Comparison of ENCODE assay signal across 9 cellular contexts in genomic region chr13:77565635-77566034, GRCh38.
A peak's percentile ranks its signal among the peaks of the same experiment; 100 is the strongest.
DNase-seq lines count a peak whose midpoint lies in the region; ATAC-seq and FAIRE-seq lines count a peak whose summit lies in the region.
"Had no signal": no experiment of that assay in that cellular context is flagged by ENCODE, and none has a peak within 500 bp of the region (broad histone marks: within the 10 kb centered on the region; RNA-seq: fewer than 3 reads in every experiment).

No MANE protein-coding gene starts in this region.

- FAIRE-seq in TTC549 (lab: Jason Lieb, UNC) = peak; percentile 76

- DNase-seq in EL (peak; percentile 26), LoVo (ENCODE audit: low spot score) (peak; percentile 26), iPS-NIHi11 (ENCODE audit: low spot score) (peak; percentile 29)
- no peak for DNase-seq in central memory CD4-positive, alpha-beta T cell
- DNase-seq in activated T-cell treated with anti-CD3 and anti-CD28 coated beads, Interleukin-2, amount 50 U/mL, for 48 hours = no peak
- no peak for DNase-seq in stimulated activated CD4-positive, alpha-beta T cell treated with anti-CD3 and anti-CD28 coated beads, Interleukin-4, amount 100 ng/mL, for 1 hour

- ATAC-seq in GM21515 (IDR thresholded peaks at IDR 0.05; ENCODE audit: unreplicated experiment) = peak; percentile 71
- ATAC-seq: naive thymus-derived CD8-positive, alpha-beta T cell had no signal

Comparison
In these comparisons a context has a peak if more than half of its experiments do, and no peak if none do; other contexts are left out.
1. DNase-seq: peak in EL (single experiment), LoVo (single experiment) and iPS-NIHi11 (single experiment); none in central memory CD4-positive, alpha-beta T cell (single experiment), activated T-cell treated with anti-CD3 and anti-CD28 coated beads, Interleukin-2, amount 50 U/mL, for 48 hours (0 of 2) and stimulated activated CD4-positive, alpha-beta T cell treated with anti-CD3 and anti-CD28 coated beads, Interleukin-4, amount 100 ng/mL, for 1 hour (single experiment).